23 cellular contexts compared by ENCODE assay signal in the genomic region with DNA sequence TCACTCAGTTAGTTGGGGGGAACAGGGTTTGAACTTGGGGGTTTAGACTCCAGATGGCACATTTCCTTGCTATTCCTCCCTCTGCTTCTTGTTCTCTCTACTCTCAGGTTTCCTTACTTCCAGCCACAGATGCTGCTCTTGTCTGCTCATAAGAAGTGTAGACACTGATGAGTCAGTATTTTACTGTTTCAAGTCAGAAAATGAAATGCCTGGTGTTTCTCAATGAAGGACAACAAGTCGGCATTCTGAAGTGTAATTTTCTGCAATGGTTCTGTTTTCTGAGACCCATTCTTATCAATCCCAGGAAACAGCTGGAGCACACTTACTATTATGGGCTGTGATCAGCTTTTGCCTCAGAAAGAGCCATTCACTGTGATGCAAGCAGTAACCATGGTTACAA. TPM values are rescaled to one million over a fixed set of nuclear protein-coding genes. Genes with fewer than 3 reads are reported as not detected.
DNase-seq lines count a peak whose midpoint lies in the region; ATAC-seq, FAIRE-seq and TF ChIP-seq lines count a peak whose summit lies in the region.
"Had no signal": no experiment of that assay in that cellular context is flagged by ENCODE, and none has a peak within 500 bp of the region (broad histone marks: within the 10 kb centered on the region; RNA-seq: fewer than 3 reads in every experiment).

No MANE protein-coding gene starts in this region.

- no peaks in the 10 kb centered on the region for H4K20me1 ChIP-seq in astrocyte (ENCODE audit: insufficient read depth, low read length)

- peaks cover 2% of the 10 kb centered on the region for H3K9me3 Mint-ChIP-seq in astrocyte (ENCODE audit: unreplicated experiment)
- no peaks in the 10 kb centered on the region for H3K9me3 Mint-ChIP-seq in stimulated activated effector memory CD8-positive, alpha-beta T cell treated with anti-CD3 and anti-CD28 coated beads, Interleukin-12 subunit alpha, Interleukin-12 subunit beta, amount 100 ng/mL, for 72 hours
- H3K9me3 Mint-ChIP-seq: activated B cell treated with CpG ODN at 0.5 μM for 24 hours; activated naive CD8-positive, alpha-beta T cell treated with anti-CD3 and anti-CD28 coated beads, Interleukin-2, amount 50 U/mL, for 24 hours; activated T-helper 2 cell treated with anti-CD3 and anti-CD28 coated beads, Interferon-gamma antibody, Interleukin-2, Interleukin-4, amounts not matched to agents 10 μg/mL and 5 μg/mL and 100 μg/mL, durations not matched to agents 14 hours and 24 hours and 36 hours; CD4-positive, alpha-beta memory T cell; central memory CD8-positive, alpha-beta T cell; naive thymus-derived CD8-positive, alpha-beta T cell; stimulated activated memory B cell treated with anti-CD40 and anti-IgM and Interleukin-4, amounts not matched to agents 10 μg/mL and 1 μg/mL and 100 μg/mL, for 72 hours had no signal

- H3K9ac ChIP-seq in astrocyte (ENCODE audit: low read length) = no peak overlapping the region

- TF ChIP-seq POLR2A in gastrocnemius medialis (IDR thresholded peaks at IDR 0.05) = no peak

- no peak overlapping the region for H3K4me2 ChIP-seq in astrocyte (ENCODE audit: low read length)

- H3K27ac Mint-ChIP-seq in astrocyte (ENCODE audit: unreplicated experiment) = no peak overlapping the region
- no peak overlapping the region for H3K27ac Mint-ChIP-seq in stimulated activated effector memory CD8-positive, alpha-beta T cell treated with anti-CD3 and anti-CD28 coated beads, Interleukin-12 subunit alpha, Interleukin-12 subunit beta, amount 100 ng/mL, for 72 hours
- H3K27ac Mint-ChIP-seq: activated B cell treated with CpG ODN at 0.5 μM for 24 hours; activated naive CD8-positive, alpha-beta T cell treated with anti-CD3 and anti-CD28 coated beads, Interleukin-2, amount 50 U/mL, for 24 hours; activated T-helper 2 cell treated with anti-CD3 and anti-CD28 coated beads, Interferon-gamma antibody, Interleukin-2, Interleukin-4, amounts not matched to agents 10 μg/mL and 5 μg/mL and 100 μg/mL, durations not matched to agents 14 hours and 24 hours and 36 hours; CD4-positive, alpha-beta memory T cell; naive thymus-derived CD8-positive, alpha-beta T cell; stimulated activated memory B cell treated with anti-CD40 and anti-IgM and Interleukin-4, amounts not matched to agents 10 μg/mL and 1 μg/mL and 100 μg/mL, for 72 hours; T-helper 17 cell had no signal

- no peak overlapping the region for H2AFZ ChIP-seq in astrocyte (ENCODE audit: low read depth, low read length)

- in situ Hi-C loops in gastrocnemius medialis (cut with MboI; ENCODE audit: low sequenced_read_pairs in 4 of 4) = no loop called here

- no peaks in the 10 kb centered on the region for H3K27me3 ChIP-seq in astrocyte (ENCODE audit: insufficient read depth, low read length)
- H3K27me3 ChIP-seq in gastrocnemius medialis = no peaks in the 10 kb centered on the region
- H3K27me3 ChIP-seq: transverse colon had no signal

- no peak for FAIRE-seq in astrocyte (lab: Jason Lieb, UNC)

- peaks cover 8% of the 10 kb centered on the region for H3K4me1 Mint-ChIP-seq in astrocyte (ENCODE audit: low read depth, unreplicated experiment)
- H3K4me1 Mint-ChIP-seq in stimulated activated effector memory CD8-positive, alpha-beta T cell treated with anti-CD3 and anti-CD28 coated beads, Interleukin-12 subunit alpha, Interleukin-12 subunit beta, amount 100 ng/mL, for 72 hours = no peaks in the 10 kb centered on the region
- H3K4me1 Mint-ChIP-seq: activated B cell treated with CpG ODN at 0.5 μM for 24 hours; activated naive CD8-positive, alpha-beta T cell treated with anti-CD3 and anti-CD28 coated beads, Interleukin-2, amount 50 U/mL, for 24 hours; CD4-positive, alpha-beta memory T cell; central memory CD8-positive, alpha-beta T cell; naive thymus-derived CD8-positive, alpha-beta T cell; stimulated activated memory B cell treated with anti-CD40 and anti-IgM and Interleukin-4, amounts not matched to agents 10 μg/mL and 1 μg/mL and 100 μg/mL, for 72 hours; T-helper 17 cell had no signal

- H3K4me1 ChIP-seq in astrocyte (ENCODE audit: insufficient read depth, low read length) (peaks cover 6% of the 10 kb centered on the region), gastrocnemius medialis (no peaks in the 10 kb centered on the region)

- TF ChIP-seq CTCF in astrocyte (IDR thresholded peaks at IDR 0.05; ENCODE audit: insufficient read depth, low read depth, low read length) (no peak), gastrocnemius medialis (IDR thresholded peaks at IDR 0.05 in 4 of 5, conservative IDR thresholded peaks at IDR 0.05 in 1 of 5) (no peak)

- no peak for ATAC-seq in gastrocnemius medialis
- no peak for ATAC-seq in HG02938 (IDR thresholded peaks at IDR 0.05; ENCODE audit: unreplicated experiment)
- ATAC-seq in stimulated activated effector memory CD8-positive, alpha-beta T cell treated with anti-CD3 and anti-CD28 coated beads, Interleukin-12 subunit alpha, Interleukin-12 subunit beta, amount 100 ng/mL, for 72 hours = no peak
- ATAC-seq: activated naive CD8-positive, alpha-beta T cell treated with anti-CD3 and anti-CD28 coated beads, Interleukin-2, amount 50 U/mL, for 24 hours; naive thymus-derived CD8-positive, alpha-beta T cell; stimulated activated memory B cell treated with anti-CD40 and anti-IgM and Interleukin-4, amounts not matched to agents 10 μg/mL and 1 μg/mL and 100 μg/mL, for 72 hours; T-helper 17 cell had no signal

- no peak overlapping the region for H3K4me3 Mint-ChIP-seq in astrocyte (ENCODE audit: unreplicated experiment)
- no peak overlapping the region for H3K4me3 Mint-ChIP-seq in stimulated activated effector memory CD8-positive, alpha-beta T cell treated with anti-CD3 and anti-CD28 coated beads, Interleukin-12 subunit alpha, Interleukin-12 subunit beta, amount 100 ng/mL, for 72 hours
- H3K4me3 Mint-ChIP-seq: activated B cell treated with CpG ODN at 0.5 μM for 24 hours; activated naive CD8-positive, alpha-beta T cell treated with anti-CD3 and anti-CD28 coated beads, Interleukin-2, amount 50 U/mL, for 24 hours; CD4-positive, alpha-beta memory T cell; central memory CD8-positive, alpha-beta T cell; naive thymus-derived CD8-positive, alpha-beta T cell; stimulated activated memory B cell treated with anti-CD40 and anti-IgM and Interleukin-4, amounts not matched to agents 10 μg/mL and 1 μg/mL and 100 μg/mL, for 72 hours; T-helper 17 cell had no signal

- no peaks in the 10 kb centered on the region for H3K27me3 Mint-ChIP-seq in astrocyte (ENCODE audit: low read depth, unreplicated experiment)
- H3K27me3 Mint-ChIP-seq: activated B cell treated with CpG ODN at 0.5 μM for 24 hours; activated naive CD8-positive, alpha-beta T cell treated with anti-CD3 and anti-CD28 coated beads, Interleukin-2, amount 50 U/mL, for 24 hours; central memory CD8-positive, alpha-beta T cell; stimulated activated memory B cell treated with anti-CD40 and anti-IgM and Interleukin-4, amounts not matched to agents 10 μg/mL and 1 μg/mL and 100 μg/mL, for 72 hours; T-helper 17 cell had no signal

- no peak overlapping the region for H3K4me3 ChIP-seq in astrocyte (ENCODE audit: insufficient read depth, low read depth, low read length)
- no peak overlapping the region for H3K4me3 ChIP-seq in gastrocnemius medialis
- H3K4me3 ChIP-seq: lung, transverse colon had no signal

- H3K9me3 ChIP-seq in astrocyte (ENCODE audit: insufficient read depth, low read depth, low read length) (no peaks in the 10 kb centered on the region), gastrocnemius medialis (no peaks in the 10 kb centered on the region)
- H3K9me3 ChIP-seq: transverse colon had no signal

- no peaks in the 10 kb centered on the region for H3K36me3 Mint-ChIP-seq in astrocyte (ENCODE audit: low read depth, unreplicated experiment)
- no peaks in the 10 kb centered on the region for H3K36me3 Mint-ChIP-seq in stimulated activated effector memory CD8-positive, alpha-beta T cell treated with anti-CD3 and anti-CD28 coated beads, Interleukin-12 subunit alpha, Interleukin-12 subunit beta, amount 100 ng/mL, for 72 hours
- H3K36me3 Mint-ChIP-seq: CD4-positive, alpha-beta memory T cell; naive thymus-derived CD8-positive, alpha-beta T cell; stimulated activated memory B cell treated with anti-CD40 and anti-IgM and Interleukin-4, amounts not matched to agents 10 μg/mL and 1 μg/mL and 100 μg/mL, for 72 hours had no signal

- H3K36me3 ChIP-seq in astrocyte (ENCODE audit: insufficient read depth, low read length) = no peaks in the 10 kb centered on the region
- no peaks in the 10 kb centered on the region for H3K36me3 ChIP-seq in gastrocnemius medialis
- H3K36me3 ChIP-seq: transverse colon had no signal

- peak; percentile 3 for DNase-seq in NCI-H2196 (lab: John Stamatoyannopoulos, UW; ENCODE audit: unreplicated experiment)
- DNase-seq in NCI-H2196 treated with DMSO at 0.1 percent for 48 hours (lab: John Stamatoyannopoulos, UW; ENCODE audit: unreplicated experiment) = no peak
- peak; percentile 52 for DNase-seq in astrocyte (ENCODE audit: low read depth)
- peak; percentile 25 for DNase-seq in inferior parietal cortex (ENCODE audit: extremely low spot score)
- no peak for DNase-seq in gastrocnemius medialis
- no peak for DNase-seq in stimulated activated effector memory CD8-positive, alpha-beta T cell treated with anti-CD3 and anti-CD28 coated beads, Interleukin-12 subunit alpha, Interleukin-12 subunit beta, amount 100 ng/mL, for 72 hours (ENCODE audit: low spot score in 2 of 2)
- DNase-seq in SKM-1 (lab: John Stamatoyannopoulos, UW; ENCODE audit: unreplicated experiment) = no peak
- DNase-seq: 8988T; activated B cell treated with CpG ODN at 0.5 μM for 24 hours; activated naive CD8-positive, alpha-beta T cell treated with anti-CD3 and anti-CD28 coated beads, Interleukin-2, amount 50 U/mL, for 24 hours; CD4-positive, alpha-beta memory T cell; DMS79 treated with DMSO at 0.1 percent for 48 hours; naive thymus-derived CD8-positive, alpha-beta T cell; NCI-H510A treated with DMSO at 0.1 percent for 48 hours; SHP77 treated with DMSO at 0.1 percent for 48 hours; stimulated activated CD4-positive, alpha-beta T cell treated with anti-CD3 and anti-CD28 coated beads, Interleukin-12 subunit alpha, Interleukin-12 subunit beta, amount 100 ng/mL, for 4 hours; T-helper 17 cell; transverse colon had no signal

- intact Hi-C loops in gastrocnemius medialis (cut with DNase I; ENCODE audit: low total_unique reads) = no loop called here

- H3K79me2 ChIP-seq in astrocyte (ENCODE audit: insufficient read depth, low read length) = no peaks in the 10 kb centered on the region

- H3K27ac ChIP-seq in astrocyte (ENCODE audit: low read depth, low read length) = no peak overlapping the region
- no peak overlapping the region for H3K27ac ChIP-seq in gastrocnemius medialis
- H3K27ac ChIP-seq: transverse colon had no signal

RNA-seq across cellular contexts. Expression of a gene that starts 41.9 kb away (rescaled TPM):
- total RNA-seq in astrocyte = 3.0 and 3.7 TPM in 2 replicates
- total RNA-seq in gastrocnemius medialis = 1 to 10 TPM in 1 of 4 donors, under 1 TPM in 3; 0.42 to 1.4 (median 0.65) TPM
- total RNA-seq: activated B cell treated with CpG ODN at 0.5 μM for 24 hours had no signal

Comparison
In these comparisons a context has a peak if more than half of its experiments do, and no peak if none do; other contexts are left out.
1. DNase-seq: peak in NCI-H2196 (single experiment), astrocyte (single experiment) and inferior parietal cortex (single experiment); none in NCI-H2196 treated with DMSO at 0.1 percent for 48 hours (single experiment), gastrocnemius medialis (0 of 2), stimulated activated effector memory CD8-positive, alpha-beta T cell treated with anti-CD3 and anti-CD28 coated beads, Interleukin-12 subunit alpha, Interleukin-12 subunit beta, amount 100 ng/mL, for 72 hours (0 of 2) and SKM-1 (single experiment).